11 cellular contexts compared by ENCODE assay signal in genomic region chr12:14767617-14768016, GRCh38. TPM values are rescaled to one million over a fixed set of nuclear protein-coding genes. Genes with fewer than 3 reads are reported as not detected.
DNase-seq lines count a peak whose midpoint lies in the region; ATAC-seq and TF ChIP-seq lines count a peak whose summit lies in the region.
"Had no signal": no experiment of that assay in that cellular context is flagged by ENCODE, and none has a peak within 500 bp of the region (broad histone marks: within the 10 kb centered on the region; RNA-seq: fewer than 3 reads in every experiment).

No MANE protein-coding gene starts in this region.

- peaks cover 11% of the 10 kb centered on the region for H3K4me1 Mint-ChIP-seq in MCF 10A (ENCODE audit: insufficient read depth, unreplicated experiment)
- peaks cover 40% of the 10 kb centered on the region for H3K4me1 Mint-ChIP-seq in activated CD4-positive, alpha-beta memory T cell treated with anti-CD3 and anti-CD28 coated beads for 36 hours (ENCODE audit: low read depth)

- dilution Hi-C loops in mammary epithelial cell (cut with HindIII; ENCODE audit: low sequenced_read_pairs), result no loop called here

- intact Hi-C loops in MCF 10A (cut with micrococcal nuclease) (no loop called here), mammary epithelial cell (cut with micrococcal nuclease) (no loop called here)
- intact Hi-C loops in activated CD4-positive, alpha-beta memory T cell treated with anti-CD3 and anti-CD28 coated beads for 36 hours (cut with micrococcal nuclease), result no loop called here

- H2AFZ ChIP-seq in mammary epithelial cell (ENCODE audit: low read depth, low read length), result no peak overlapping the region

- H3K4me3 Mint-ChIP-seq in MCF 10A (ENCODE audit: unreplicated experiment), result peak overlapping the region; percentile 98
- peak overlapping the region; percentile 5 for H3K4me3 Mint-ChIP-seq in activated CD4-positive, alpha-beta memory T cell treated with anti-CD3 and anti-CD28 coated beads for 36 hours

- H3K4me2 ChIP-seq in mammary epithelial cell (ENCODE audit: insufficient read depth, low read depth, low read length), result no peak overlapping the region

- H3K27ac Mint-ChIP-seq in MCF 10A (ENCODE audit: low read depth, unreplicated experiment), result peak overlapping the region; percentile 77
- H3K27ac Mint-ChIP-seq in activated CD4-positive, alpha-beta memory T cell treated with anti-CD3 and anti-CD28 coated beads for 36 hours, result peak overlapping the region; percentile 38

- H3K4me1 ChIP-seq in mammary epithelial cell (ENCODE audit: insufficient read depth, low read length) (peaks cover 9% of the 10 kb centered on the region), thymus (ENCODE audit: control insufficient read depth, insufficient read depth, low read length) (peaks cover 9% of the 10 kb centered on the region)

- H3K9me3 ChIP-seq in mammary epithelial cell (replicated peaks; ENCODE audit: insufficient read depth, low read length) (no peaks in the 10 kb centered on the region), thymus (ENCODE audit: control insufficient read depth) (no peaks in the 10 kb centered on the region)

- peaks cover 54% of the 10 kb centered on the region for H3K36me3 Mint-ChIP-seq in MCF 10A (ENCODE audit: insufficient read depth, unreplicated experiment)
- peaks cover 55% of the 10 kb centered on the region for H3K36me3 Mint-ChIP-seq in activated CD4-positive, alpha-beta memory T cell treated with anti-CD3 and anti-CD28 coated beads for 36 hours

- no peak for DNase-seq in MCF 10A (ENCODE audit: unreplicated experiment)
- DNase-seq in mammary epithelial cell, result no peak
- DNase-seq in activated CD4-positive, alpha-beta memory T cell treated with anti-CD3 and anti-CD28 coated beads for 36 hours, result no peak
- no peak for DNase-seq in epithelial cell of prostate (ENCODE audit: low read depth, low spot score)
- DNase-seq in stimulated activated CD4-positive, alpha-beta T cell treated with anti-CD3 and anti-CD28 coated beads, Interleukin-12 subunit alpha, Interleukin-12 subunit beta, amount 100 ng/mL, for 4 hours, result no peak
- DNase-seq: activated CD8-positive, alpha-beta memory T cell treated with anti-CD3 and anti-CD28 coated beads for 24 hours had no signal

- in situ Hi-C loops in mammary epithelial cell (cut with MboI; ENCODE audit: low sequenced_read_pairs in 2 of 2), result no loop called here

- H3K27ac ChIP-seq in mammary epithelial cell (ENCODE audit: insufficient read depth, low read depth, low read length), result no peak overlapping the region
- peak overlapping the region; percentile 88 for H3K27ac ChIP-seq in epithelial cell of prostate
- peak overlapping the region; percentile 18 for H3K27ac ChIP-seq in thymus (ENCODE audit: low read depth)

- no TSS peak for BruUV-seq in MCF 10A (replicated peaks; lab: Mats Ljungman, UMichigan)
- BruUV-seq in mammary epithelial cell (replicated peaks; lab: Mats Ljungman, UMichigan), result no TSS peak

- H3K4me3 ChIP-seq in mammary epithelial cell (replicated peaks in 1 of 3; ENCODE audit: insufficient read depth in 1 of 3, low read depth in 2 of 3, low read length in 3 of 3), result no peak overlapping the region
- H3K4me3 ChIP-seq in thymus (ENCODE audit: low read length), result no peak overlapping the region

- ATAC-seq in GM19324 (IDR thresholded peaks at IDR 0.05; ENCODE audit: low FRiP score, unreplicated experiment), result no peak
- no peak for ATAC-seq in GM18870 (IDR thresholded peaks at IDR 0.05; ENCODE audit: unreplicated experiment)

- no peak for TF ChIP-seq CTCF in MCF 10A (IDR thresholded peaks at IDR 0.05; ENCODE audit: unreplicated experiment)
- no peak for TF ChIP-seq CTCF in mammary epithelial cell (conservative IDR thresholded peaks at IDR 0.05 in 1 of 2, IDR thresholded peaks at IDR 0.05 in 1 of 2; ENCODE audit: extremely low read depth in 1 of 2, insufficient read depth in 1 of 2, low read depth in 1 of 2, low read length in 2 of 2)

- H3K36me3 ChIP-seq in mammary epithelial cell (ENCODE audit: insufficient read depth, low read length), result no peaks in the 10 kb centered on the region
- no peaks in the 10 kb centered on the region for H3K36me3 ChIP-seq in thymus (ENCODE audit: control insufficient read depth, insufficient read depth)

- POLR2A ChIA-PET in MCF 10A (lab: Yijun Ruan, JAX), result interaction anchor here (0.7 to 0.9 kb wide), 2 partner anchors 32 to 36 kb away, joined by 3 read pairs; partner anchors contain the start of genes C12orf60 and WBP11
- POLR2A ChIA-PET in activated CD4-positive, alpha-beta memory T cell treated with anti-CD3 and anti-CD28 coated beads for 36 hours (lab: Charles Lee), result no interaction called here

- H3K27me3 ChIP-seq in mammary epithelial cell (ENCODE audit: insufficient read depth, low read length), result no peaks in the 10 kb centered on the region
- H3K27me3 ChIP-seq in thymus (ENCODE audit: control insufficient read depth, insufficient read depth), result no peaks in the 10 kb centered on the region

- peaks cover 5% of the 10 kb centered on the region for H3K9me3 Mint-ChIP-seq in MCF 10A (ENCODE audit: unreplicated experiment)
- H3K9me3 Mint-ChIP-seq in activated CD4-positive, alpha-beta memory T cell treated with anti-CD3 and anti-CD28 coated beads for 36 hours, result peaks cover 22% of the 10 kb centered on the region

- no peaks in the 10 kb centered on the region for H3K27me3 Mint-ChIP-seq in MCF 10A (ENCODE audit: insufficient read depth, unreplicated experiment)
- H3K27me3 Mint-ChIP-seq in activated CD4-positive, alpha-beta memory T cell treated with anti-CD3 and anti-CD28 coated beads for 36 hours, result no peaks in the 10 kb centered on the region

- CTCF ChIA-PET in MCF 10A (lab: Yijun Ruan, JAX), result no interaction called here
- CTCF ChIA-PET in mammary epithelial cell (lab: Charles Lee; ENCODE audit: low non-redundant PET), result no interaction called here
- CTCF ChIA-PET in activated CD4-positive, alpha-beta memory T cell treated with anti-CD3 and anti-CD28 coated beads for 36 hours (lab: Charles Lee), result interaction anchor here (1.0 kb wide), 1 partner anchor 45 kb away, joined by 4 read pairs; no protein-coding TSS in a partner anchor

- no peaks in the 10 kb centered on the region for H4K20me1 ChIP-seq in mammary epithelial cell (ENCODE audit: insufficient read depth, low read length)

- H3K79me2 ChIP-seq in mammary epithelial cell (ENCODE audit: insufficient read depth, low read length), result peaks cover 33% of the 10 kb centered on the region

- no peak overlapping the region for H3K9ac ChIP-seq in mammary epithelial cell (ENCODE audit: insufficient read depth, low read length)

- WGBS in mammary epithelial cell (ENCODE audit: low coverage, missing lambda C conversion rate), result 100% methylated on average over 1 of the region's 1 CpG
- 89% methylated on average over 1 of the region's 1 CpG for WGBS in thymus

RNA-seq across cellular contexts. Expression of gene WBP11, which starts 35.7 kb away (rescaled TPM):
- total RNA-seq in MCF 10A (2022) (51.3 and 56.6 TPM in 2 replicates), mammary epithelial cell (10 to 100 TPM; 12.0 to 61.2 TPM)
- polyA plus RNA-seq in mammary epithelial cell (17.5 TPM), thymus (24.5 TPM)
- 32.0 TPM for polyA minus RNA-seq in mammary epithelial cell
- total RNA-seq in activated CD4-positive, alpha-beta memory T cell treated with anti-CD3 and anti-CD28 coated beads for 36 hours, result 100 to 1,000 TPM; 131 to 134 TPM

RNA-seq across cellular contexts. Expression of gene C12orf60, which starts 35.9 kb away (rescaled TPM):
- total RNA-seq in MCF 10A (2022) (2.2 and 2.6 TPM in 2 replicates), mammary epithelial cell (1 to 10 TPM in 1 of 2 donors, under 1 TPM in 1; 0.83 to 1.3 TPM)
- polyA plus RNA-seq in mammary epithelial cell (1.1 TPM), thymus (2.2 TPM)
- polyA minus RNA-seq in mammary epithelial cell, result not detected
- 1 to 10 TPM; 3.3 to 3.4 TPM for total RNA-seq in activated CD4-positive, alpha-beta memory T cell treated with anti-CD3 and anti-CD28 coated beads for 36 hours

RNA-seq across cellular contexts. Expression of gene SMCO3, which starts 46.4 kb away (rescaled TPM):
- total RNA-seq in MCF 10A (2022), result 0.20 TPM in 1 of 2 replicates, not detected in the other
- total RNA-seq in mammary epithelial cell, result under 1 TPM in 1 of 2 donors, not detected in 1; 0.17 TPM
- not detected for polyA plus RNA-seq in mammary epithelial cell
- not detected for polyA minus RNA-seq in mammary epithelial cell
- total RNA-seq in activated CD4-positive, alpha-beta memory T cell treated with anti-CD3 and anti-CD28 coated beads for 36 hours, result not detected
- polyA plus RNA-seq in thymus, result 0.09 TPM
- total RNA-seq: mononuclear cell; T-helper 2 cell treated with Interferon-gamma antibody and Interleukin-4, amounts not matched to agents 100 ng/mL and 5 ng/mL, for 36 hours had no signal
